23 cellular contexts compared by ENCODE assay signal in the genomic region with DNA sequence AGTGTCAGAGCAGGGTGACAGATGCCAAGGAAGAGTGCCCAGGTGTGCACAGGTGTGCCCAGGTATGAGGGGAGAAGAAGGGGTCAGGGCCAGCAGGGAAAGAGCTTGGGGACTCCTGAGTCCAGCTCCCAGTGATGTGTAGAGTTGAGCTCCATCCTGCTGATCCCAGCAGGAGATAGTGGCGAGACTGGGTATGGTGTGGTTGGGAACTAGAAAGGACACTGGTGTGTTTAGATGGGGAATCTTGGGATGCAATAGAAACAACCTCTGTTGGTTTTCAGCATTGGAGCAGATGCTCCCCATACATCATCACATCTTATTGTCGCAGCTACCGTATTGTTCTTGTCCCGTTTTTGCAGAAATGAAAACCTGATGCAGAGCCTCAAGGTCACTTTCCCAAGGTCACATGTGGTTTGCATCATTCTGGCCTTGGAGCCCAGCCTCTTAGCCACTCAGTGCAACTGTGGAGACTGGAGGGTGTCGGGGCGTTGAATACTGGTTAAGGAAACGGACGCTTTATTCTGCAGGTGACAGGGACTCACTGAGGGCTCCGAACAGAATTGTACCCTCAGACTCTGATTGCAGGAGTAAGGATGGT.
A peak's percentile ranks its signal among the peaks of the same experiment; 100 is the strongest.
DNase-seq lines count a peak whose midpoint lies in the region; ATAC-seq and TF ChIP-seq lines count a peak whose summit lies in the region.
"Had no signal": no experiment of that assay in that cellular context is flagged by ENCODE, and none has a peak within 500 bp of the region (broad histone marks: within the 10 kb centered on the region; RNA-seq: fewer than 3 reads in every experiment).

No MANE protein-coding gene starts in this region.

- POLR2A ChIA-PET in HEK293 (lab: Yijun Ruan, JAX): interaction anchor here (0.5 kb wide), 1 partner anchor 9 kb away, joined by 3 read pairs; no protein-coding TSS in a partner anchor

- H4K20me1 ChIP-seq in fibroblast of lung (ENCODE audit: control insufficient read depth, extremely low read depth, insufficient read depth, low read length) (no peaks in the 10 kb centered on the region), smooth muscle cell (ENCODE audit: low read depth) (peaks cover 100% of the 10 kb centered on the region)

- no peak overlapping the region for H3K27ac Mint-ChIP-seq in activated naive CD4-positive, alpha-beta T cell treated with anti-CD3 and anti-CD28 coated beads for 36 hours
- H3K27ac Mint-ChIP-seq: activated CD4-positive, alpha-beta memory T cell treated with anti-CD3 and anti-CD28 coated beads, Interleukin-2, amount 10 ng/mL, durations not matched to agents 7 days and 5 days; activated naive CD8-positive, alpha-beta T cell treated with anti-CD3 and anti-CD28 coated beads, Interleukin-2, amount 10 ng/mL, durations not matched to agents 7 days and 5 days; CD4-positive, alpha-beta T cell; naive thymus-derived CD4-positive, alpha-beta T cell had no signal

- H3K27ac ChIP-seq in HEK293 (ENCODE audit: extremely low read depth, low read depth, low read length): no peak overlapping the region
- no peak overlapping the region for H3K27ac ChIP-seq in fibroblast of lung (ENCODE audit: insufficient read depth, low read length)
- H3K27ac ChIP-seq in smooth muscle cell (ENCODE audit: low read depth): no peak overlapping the region
- H3K27ac ChIP-seq: colonic mucosa had no signal

- no peaks in the 10 kb centered on the region for H3K36me3 Mint-ChIP-seq in activated naive CD4-positive, alpha-beta T cell treated with anti-CD3 and anti-CD28 coated beads for 36 hours (ENCODE audit: low read depth)
- H3K36me3 Mint-ChIP-seq: activated naive CD8-positive, alpha-beta T cell treated with anti-CD3 and anti-CD28 coated beads, Interleukin-2, amount 10 ng/mL, durations not matched to agents 7 days and 5 days; naive thymus-derived CD4-positive, alpha-beta T cell had no signal

- no peaks in the 10 kb centered on the region for H3K9me3 Mint-ChIP-seq in activated naive CD4-positive, alpha-beta T cell treated with anti-CD3 and anti-CD28 coated beads for 36 hours
- H3K9me3 Mint-ChIP-seq: activated CD4-positive, alpha-beta memory T cell treated with anti-CD3 and anti-CD28 coated beads, Interleukin-2, amount 10 ng/mL, durations not matched to agents 7 days and 5 days; activated naive CD8-positive, alpha-beta T cell treated with anti-CD3 and anti-CD28 coated beads, Interleukin-2, amount 10 ng/mL, durations not matched to agents 7 days and 5 days; CD4-positive, alpha-beta T cell had no signal

- H3K4me1 Mint-ChIP-seq in activated naive CD4-positive, alpha-beta T cell treated with anti-CD3 and anti-CD28 coated beads for 36 hours (ENCODE audit: low read depth): no peaks in the 10 kb centered on the region
- H3K4me1 Mint-ChIP-seq: activated CD4-positive, alpha-beta memory T cell treated with anti-CD3 and anti-CD28 coated beads, Interleukin-2, amount 10 ng/mL, durations not matched to agents 7 days and 5 days; activated naive CD8-positive, alpha-beta T cell treated with anti-CD3 and anti-CD28 coated beads, Interleukin-2, amount 10 ng/mL, durations not matched to agents 7 days and 5 days; naive thymus-derived CD4-positive, alpha-beta T cell had no signal

- H3K9me3 ChIP-seq in HEK293 (ENCODE audit: control insufficient read depth, insufficient read depth, low read depth, low read length) (no peaks in the 10 kb centered on the region), adipocyte (ENCODE audit: control insufficient read depth, low read length) (no peaks in the 10 kb centered on the region), fibroblast of lung (ENCODE audit: control insufficient read depth, insufficient read depth, low read depth, low read length) (no peaks in the 10 kb centered on the region), smooth muscle cell (replicated peaks; ENCODE audit: low read depth) (no peaks in the 10 kb centered on the region)
- H3K9me3 ChIP-seq: colonic mucosa, Peyer's patch, tibial nerve had no signal

- peaks cover 70% of the 10 kb centered on the region for H3K27me3 Mint-ChIP-seq in activated naive CD4-positive, alpha-beta T cell treated with anti-CD3 and anti-CD28 coated beads for 36 hours (ENCODE audit: low read depth)

- no peaks in the 10 kb centered on the region for H3K27me3 ChIP-seq in adipocyte (replicated peaks; ENCODE audit: control insufficient read depth, insufficient read depth, low read length)
- no peaks in the 10 kb centered on the region for H3K27me3 ChIP-seq in fibroblast of lung (ENCODE audit: control insufficient read depth, insufficient read depth, low read length)
- peaks cover 8% of the 10 kb centered on the region for H3K27me3 ChIP-seq in smooth muscle cell (ENCODE audit: low read depth)
- H3K27me3 ChIP-seq: colonic mucosa, Peyer's patch, tibial nerve had no signal

- no peaks in the 10 kb centered on the region for H3K36me3 ChIP-seq in HEK293 (ENCODE audit: control insufficient read depth in 2 of 2, insufficient read depth in 1 of 2, low read length in 2 of 2)
- H3K36me3 ChIP-seq in adipocyte (ENCODE audit: control insufficient read depth, insufficient read depth, low read length, severe bottlenecking): no peaks in the 10 kb centered on the region
- no peaks in the 10 kb centered on the region for H3K36me3 ChIP-seq in fibroblast of lung (ENCODE audit: control insufficient read depth, insufficient read depth, low read length)
- H3K36me3 ChIP-seq in smooth muscle cell (ENCODE audit: low read depth): no peaks in the 10 kb centered on the region
- H3K36me3 ChIP-seq: colonic mucosa, Peyer's patch, tibial nerve had no signal

- no peak overlapping the region for H3K9ac ChIP-seq in adipocyte (ENCODE audit: low read length)
- H3K9ac ChIP-seq in fibroblast of lung (ENCODE audit: insufficient read depth, low read length): no peak overlapping the region
- no peak overlapping the region for H3K9ac ChIP-seq in smooth muscle cell (ENCODE audit: low read depth)

- H3K4me3 Mint-ChIP-seq in activated naive CD4-positive, alpha-beta T cell treated with anti-CD3 and anti-CD28 coated beads for 36 hours: no peak overlapping the region
- H3K4me3 Mint-ChIP-seq: activated CD4-positive, alpha-beta memory T cell treated with anti-CD3 and anti-CD28 coated beads, Interleukin-2, amount 10 ng/mL, durations not matched to agents 7 days and 5 days; activated naive CD8-positive, alpha-beta T cell treated with anti-CD3 and anti-CD28 coated beads, Interleukin-2, amount 10 ng/mL, durations not matched to agents 7 days and 5 days; CD4-positive, alpha-beta T cell; naive thymus-derived CD4-positive, alpha-beta T cell had no signal

- intact Hi-C loops in activated naive CD4-positive, alpha-beta T cell treated with anti-CD3 and anti-CD28 coated beads for 36 hours (cut with micrococcal nuclease): loop anchor here (10.0 kb wide), 1 partner anchor 986 kb away; no protein-coding TSS in a partner anchor

- 93% methylated on average over 9 of the region's 9 CpGs for WGBS in smooth muscle cell (ENCODE audit: low lambda C conversion rate)

- TF ChIP-seq CTCF in HEK293 (tag by site-specific recombination; IDR thresholded peaks at IDR 0.05): no peak
- TF ChIP-seq CTCF in fibroblast of lung (conservative IDR thresholded peaks at IDR 0.05 in 1 of 2, IDR thresholded peaks at IDR 0.05 in 1 of 2; ENCODE audit: low read depth in 1 of 2, low read length in 2 of 2): no peak
- no peak for TF ChIP-seq CTCF in smooth muscle cell (IDR thresholded peaks at IDR 0.05; ENCODE audit: borderline replicate concordance, insufficient read depth, poor library complexity, severe bottlenecking)

- no peak for DNase-seq in adipocyte (ENCODE audit: low read depth)
- DNase-seq in fibroblast of lung (ENCODE audit: low read depth in 2 of 2): no peak
- DNase-seq in smooth muscle cell (lab: John Stamatoyannopoulos, UW; ENCODE audit: unreplicated experiment): no peak
- DNase-seq in NCI-H1436 (lab: John Stamatoyannopoulos, UW): no peak
- no peak for DNase-seq in activated naive CD4-positive, alpha-beta T cell treated with anti-CD3 and anti-CD28 coated beads for 36 hours
- no peak for DNase-seq in NCI-H187 (lab: John Stamatoyannopoulos, UW)
- DNase-seq: activated CD4-positive, alpha-beta memory T cell treated with anti-CD3 and anti-CD28 coated beads, Interleukin-2, amount 10 ng/mL, durations not matched to agents 7 days and 5 days; activated CD4-positive, CD25-positive, alpha-beta regulatory T cell treated with anti-CD3 and anti-CD28 coated beads, Interleukin-2, amount 50 U/mL, for 72 hours; activated naive CD8-positive, alpha-beta T cell treated with anti-CD3 and anti-CD28 coated beads, Interleukin-2, amount 10 ng/mL, durations not matched to agents 7 days and 5 days; CD4-positive, alpha-beta T cell; KG1; naive thymus-derived CD4-positive, alpha-beta T cell; NCI-H1930; NCI-H69; retina; stimulated activated CD4-positive, alpha-beta T cell treated with anti-CD3 and anti-CD28 coated beads, Interleukin-12 subunit alpha, Interleukin-12 subunit beta, amount 100 ng/mL, for 4 hours; stimulated activated CD4-positive, alpha-beta T cell treated with anti-CD3 and anti-CD28 coated beads, Interleukin-4, amount 100 ng/mL, for 24 hours; stimulated activated naive CD4-positive, alpha-beta T cell had no signal

- ATAC-seq in HG02642 (IDR thresholded peaks at IDR 0.05; ENCODE audit: poor library complexity, unreplicated experiment): no peak
- ATAC-seq: naive thymus-derived CD4-positive, alpha-beta T cell had no signal

- H3K79me2 ChIP-seq in fibroblast of lung (ENCODE audit: control insufficient read depth, insufficient read depth, low read length): peaks cover 7% of the 10 kb centered on the region
- peaks cover 24% of the 10 kb centered on the region for H3K79me2 ChIP-seq in smooth muscle cell (ENCODE audit: low read depth)

- H3K4me1 ChIP-seq in HEK293 (ENCODE audit: control insufficient read depth, insufficient read depth, low read length) (no peaks in the 10 kb centered on the region; the same call in 1 of the 2 replicates), adipocyte (ENCODE audit: control insufficient read depth, insufficient read depth, low read length) (peaks cover 29% of the 10 kb centered on the region), fibroblast of lung (ENCODE audit: control insufficient read depth, extremely low read depth, insufficient read depth, low read length) (peaks cover 19% of the 10 kb centered on the region), smooth muscle cell (ENCODE audit: low read depth) (peaks cover 35% of the 10 kb centered on the region)

- H3K4me2 ChIP-seq in fibroblast of lung (ENCODE audit: extremely low read depth, insufficient read depth, low read length) (peak overlapping the region; percentile 1), smooth muscle cell (peak overlapping the region; percentile 21)

- peaks cover 5% of the 10 kb centered on the region for H3F3A ChIP-seq in smooth muscle cell (ENCODE audit: low read depth)

- no peak overlapping the region for H2AFZ ChIP-seq in fibroblast of lung (ENCODE audit: low read length)
- H2AFZ ChIP-seq in smooth muscle cell (ENCODE audit: low read depth): no peak overlapping the region

- H3K4me3 ChIP-seq in HEK293 (ENCODE audit: low read depth, low read length) (no peak overlapping the region), adipocyte (ENCODE audit: low read length) (peak overlapping the region; percentile 29), fibroblast of lung (replicated peaks in 1 of 4; ENCODE audit: control extremely low read depth in 1 of 4, insufficient read depth in 1 of 4, low read depth in 3 of 4, low read length in 4 of 4) (no peak overlapping the region), smooth muscle cell (no peak overlapping the region)
- H3K4me3 ChIP-seq: colonic mucosa, Peyer's patch, tibial nerve had no signal

- CTCF ChIA-PET in HEK293 (lab: Yijun Ruan, JAX): no interaction called here
- CTCF ChIA-PET in activated naive CD4-positive, alpha-beta T cell treated with anti-CD3 and anti-CD28 coated beads for 36 hours (lab: Charles Lee): no interaction called here
